ENCODE assay signal across 12 cellular contexts in genomic region chr12:3456809-3457208, GRCh38. TPM values are rescaled to one million over a fixed set of nuclear protein-coding genes. Genes with fewer than 3 reads are reported as not detected.
DNase-seq lines count a peak whose midpoint lies in the region; ATAC-seq and TF ChIP-seq lines count a peak whose summit lies in the region.
"Had no signal": no experiment of that assay in that cellular context is flagged by ENCODE, and none has a peak within 500 bp of the region (broad histone marks: within the 10 kb centered on the region; RNA-seq: fewer than 3 reads in every experiment).

No MANE protein-coding gene starts in this region.

- peak; percentile 80 for DNase-seq in ELF-1 (ENCODE audit: low read depth, low spot score)
- peak; percentile 69 for DNase-seq in NCI-H1105 (lab: John Stamatoyannopoulos, UW)
- DNase-seq in left kidney (ENCODE audit: low read depth, low spot score) = peak; percentile 58
- DNase-seq in ascending aorta (ENCODE audit: low spot score in 2 of 2) = no peak
- no peak for DNase-seq in GM20000 (ENCODE audit: low spot score)
- DNase-seq in inferior parietal cortex (ENCODE audit: extremely low spot score) = no peak
- DNase-seq: CD4-positive, alpha-beta memory T cell; transverse colon had no signal

- no peak overlapping the region for H3K4me2 ChIP-seq in OCI-LY1 (ENCODE audit: low read length)

- H3K27ac ChIP-seq in OCI-LY1 (ENCODE audit: low read depth, low read length, poor library complexity, severe bottlenecking) (no peak overlapping the region), ascending aorta (no peak overlapping the region)
- H3K27ac ChIP-seq: transverse colon had no signal

- H4K20me1 ChIP-seq in OCI-LY1 (ENCODE audit: insufficient read depth, low read length) = no peaks in the 10 kb centered on the region

- H3K4me1 ChIP-seq in OCI-LY1 (ENCODE audit: insufficient read depth, low read length, severe bottlenecking) = no peaks in the 10 kb centered on the region
- H3K4me1 ChIP-seq in ascending aorta = no peaks in the 10 kb centered on the region
- H3K4me1 ChIP-seq: transverse colon had no signal

- no peak overlapping the region for H3K9ac ChIP-seq in OCI-LY1 (ENCODE audit: low read length)

- H3K27me3 ChIP-seq in OCI-LY1 (ENCODE audit: insufficient read depth, low read length) (no peaks in the 10 kb centered on the region), ascending aorta (no peaks in the 10 kb centered on the region)

- no peak overlapping the region for H3K4me3 ChIP-seq in OCI-LY1 (ENCODE audit: low read depth, low read length, poor library complexity, severe bottlenecking)
- H3K4me3 ChIP-seq in ascending aorta = no peak overlapping the region
- H3K4me3 ChIP-seq: GM12878, transverse colon had no signal

- ATAC-seq in HG03521 (IDR thresholded peaks at IDR 0.05; ENCODE audit: unreplicated experiment) = no peak
- ATAC-seq: GM12878 had no signal

- TF ChIP-seq CTCF in OCI-LY1 (IDR thresholded peaks at IDR 0.05; ENCODE audit: low read length) (0 out of 2 replicates have a peak, but pooled peaks have one; percentile 7), ascending aorta (IDR thresholded peaks at IDR 0.05) (no peak), GM20000 (IDR thresholded peaks at IDR 0.05; ENCODE audit: extremely low read depth, missing control alignments) (no peak)

- H3K9me3 ChIP-seq in OCI-LY1 (ENCODE audit: low read length) (no peaks in the 10 kb centered on the region), ascending aorta (no peaks in the 10 kb centered on the region)
- H3K9me3 ChIP-seq: transverse colon had no signal

- intact Hi-C loops in ascending aorta (cut with DNase I) = no loop called here

- no peaks in the 10 kb centered on the region for H3K9me2 ChIP-seq in OCI-LY1 (ENCODE audit: low read depth, low read length)

- no peaks in the 10 kb centered on the region for H3K79me2 ChIP-seq in OCI-LY1 (ENCODE audit: insufficient read depth, low read length)

- H2AFZ ChIP-seq in OCI-LY1 (ENCODE audit: low read length) = no peak overlapping the region

- H3K36me3 ChIP-seq in OCI-LY1 (ENCODE audit: insufficient read depth, low read length) = no peaks in the 10 kb centered on the region
- H3K36me3 ChIP-seq in ascending aorta = no peaks in the 10 kb centered on the region
- H3K36me3 ChIP-seq: transverse colon had no signal

- H3F3A ChIP-seq in OCI-LY1 (ENCODE audit: insufficient read depth, low read length) = no peaks in the 10 kb centered on the region

RNA-seq across cellular contexts. Expression of gene PRMT8, which starts 34.2 kb away (rescaled TPM):
- total RNA-seq in ascending aorta = not detected
- total RNA-seq: CD4-positive, alpha-beta memory T cell; GM12878; skeletal muscle tissue; transverse colon had no signal

Comparison
In these comparisons a context has a peak if more than half of its experiments do, and no peak if none do; other contexts are left out.
1. DNase-seq: peak in ELF-1 (single experiment), NCI-H1105 (single experiment) and left kidney (single experiment); none in ascending aorta (0 of 2), GM20000 (single experiment) and inferior parietal cortex (single experiment).